Comparison of ENCODE assay signal across 13 cellular contexts in genomic region chr6:105981888-105982358, GRCh38.
A peak's percentile ranks its signal among the peaks of the same experiment; 100 is the strongest.
DNase-seq lines count a peak whose midpoint lies in the region; ATAC-seq and TF ChIP-seq lines count a peak whose summit lies in the region.
"Had no signal": no experiment of that assay in that cellular context is flagged by ENCODE, and none has a peak within 500 bp of the region (broad histone marks: within the 10 kb centered on the region; RNA-seq: fewer than 3 reads in every experiment).

No MANE protein-coding gene starts in this region.

- H3K4me2 ChIP-seq in skeletal muscle satellite cell (ENCODE audit: low read length) = peak overlapping the region; percentile 86
- H3K4me2 ChIP-seq: A549 had no signal

- 84 to 87% methylated on average over 13 to 15 of the region's 15 CpGs for WGBS in lower leg skin, 2 donors

- peak overlapping the region; percentile 85 for H3K4me3 Mint-ChIP-seq in activated CD4-positive, alpha-beta T cell treated with anti-CD3 and anti-CD28 coated beads, Interleukin-2, amount 10 ng/mL, durations not matched to agents 7 days and 5 days
- peak overlapping the region; percentile 66 for H3K4me3 Mint-ChIP-seq in activated CD8-positive, alpha-beta T cell treated with anti-CD3 and anti-CD28 coated beads for 36 hours
- peak overlapping the region; percentile 66 for H3K4me3 Mint-ChIP-seq in glutamatergic neuron (ENCODE audit: unreplicated experiment)
- H3K4me3 Mint-ChIP-seq: neural crest cell had no signal

- H3K36me3 Mint-ChIP-seq in activated CD4-positive, alpha-beta T cell treated with anti-CD3 and anti-CD28 coated beads, Interleukin-2, amount 10 ng/mL, durations not matched to agents 7 days and 5 days (ENCODE audit: low read depth) = peaks cover 27% of the 10 kb centered on the region
- peaks cover 2% of the 10 kb centered on the region for H3K36me3 Mint-ChIP-seq in activated CD8-positive, alpha-beta T cell treated with anti-CD3 and anti-CD28 coated beads for 36 hours (ENCODE audit: low read depth)
- H3K36me3 Mint-ChIP-seq in glutamatergic neuron (ENCODE audit: unreplicated experiment) = peaks cover 10% of the 10 kb centered on the region

- TF ChIP-seq CTCF in activated CD8-positive, alpha-beta T cell treated with anti-CD3 and anti-CD28 coated beads for 36 hours (IDR thresholded peaks at IDR 0.05) = no peak
- TF ChIP-seq CTCF in glutamatergic neuron (IDR thresholded peaks at IDR 0.05; ENCODE audit: partially characterized antibody, unreplicated experiment) (no peak), lower leg skin (IDR thresholded peaks at IDR 0.05) (no peak)

- POLR2A ChIA-PET in activated CD4-positive, alpha-beta T cell treated with anti-CD3 and anti-CD28 coated beads, Interleukin-2, amount 10 ng/mL, durations not matched to agents 7 days and 5 days (lab: Charles Lee) = interaction anchor here (1.5 kb wide), 1 partner anchor 11 kb away, joined by 10 read pairs; no protein-coding TSS in a partner anchor
- POLR2A ChIA-PET in activated CD8-positive, alpha-beta T cell treated with anti-CD3 and anti-CD28 coated beads for 36 hours (lab: Charles Lee) = interaction anchor here (0.6 to 3.3 kb wide), 7 partner anchors 10 to 336 kb away, joined by 3 to 31 read pairs (median 4); no protein-coding TSS in a partner anchor

- H3K27me3 Mint-ChIP-seq in activated CD4-positive, alpha-beta T cell treated with anti-CD3 and anti-CD28 coated beads, Interleukin-2, amount 10 ng/mL, durations not matched to agents 7 days and 5 days = peaks cover 15% of the 10 kb centered on the region
- peaks cover 63% of the 10 kb centered on the region for H3K27me3 Mint-ChIP-seq in activated CD8-positive, alpha-beta T cell treated with anti-CD3 and anti-CD28 coated beads for 36 hours
- peaks cover 22% of the 10 kb centered on the region for H3K27me3 Mint-ChIP-seq in glutamatergic neuron (ENCODE audit: unreplicated experiment)

- H3K27me3 ChIP-seq in skeletal muscle satellite cell (ENCODE audit: control insufficient read depth, insufficient read depth, low read length) = no peaks in the 10 kb centered on the region
- H3K27me3 ChIP-seq: SJSA1 had no signal

- intact Hi-C loops in activated CD8-positive, alpha-beta T cell treated with anti-CD3 and anti-CD28 coated beads for 36 hours (cut with micrococcal nuclease) = no loop called here
- intact Hi-C loops in lower leg skin (cut with DNase I; ENCODE audit: low total_unique reads) = loop anchor here (5.0 kb wide), 1 partner anchor 810 kb away; no protein-coding TSS in a partner anchor

- peaks cover 76% of the 10 kb centered on the region for H3K4me1 Mint-ChIP-seq in activated CD4-positive, alpha-beta T cell treated with anti-CD3 and anti-CD28 coated beads, Interleukin-2, amount 10 ng/mL, durations not matched to agents 7 days and 5 days
- peaks cover 38% of the 10 kb centered on the region for H3K4me1 Mint-ChIP-seq in activated CD8-positive, alpha-beta T cell treated with anti-CD3 and anti-CD28 coated beads for 36 hours (ENCODE audit: low read depth)
- H3K4me1 Mint-ChIP-seq in glutamatergic neuron (ENCODE audit: low read depth, unreplicated experiment) = peaks cover 5% of the 10 kb centered on the region

- no peak overlapping the region for H3K9ac ChIP-seq in skeletal muscle satellite cell (ENCODE audit: low read depth, low read length)

- peak overlapping the region; percentile 91 for H3K27ac Mint-ChIP-seq in activated CD4-positive, alpha-beta T cell treated with anti-CD3 and anti-CD28 coated beads, Interleukin-2, amount 10 ng/mL, durations not matched to agents 7 days and 5 days
- no peak overlapping the region for H3K27ac Mint-ChIP-seq in activated CD8-positive, alpha-beta T cell treated with anti-CD3 and anti-CD28 coated beads for 36 hours
- no peak overlapping the region for H3K27ac Mint-ChIP-seq in glutamatergic neuron (ENCODE audit: unreplicated experiment)

- TF ChIP-seq POLR2A in lower leg skin (IDR thresholded peaks at IDR 0.05) = no peak

- no peaks in the 10 kb centered on the region for H3K36me3 ChIP-seq in skeletal muscle satellite cell (ENCODE audit: insufficient read depth, low read length)
- H3K36me3 ChIP-seq: SJSA1 had no signal

- no peak for DNase-seq in activated CD4-positive, alpha-beta T cell treated with anti-CD3 and anti-CD28 coated beads, Interleukin-2, amount 10 ng/mL, durations not matched to agents 7 days and 5 days
- DNase-seq in activated CD4-positive, alpha-beta T cell treated with anti-CD3 and anti-CD28 coated beads, Interleukin-2, amount 50 U/mL, for 4 hours = no peak
- DNase-seq in activated CD8-positive, alpha-beta T cell treated with anti-CD3 and anti-CD28 coated beads for 36 hours = no peak
- DNase-seq in glutamatergic neuron = no peak
- no peak for DNase-seq in NCI-H345 treated with DMSO at 0.1 percent for 48 hours (lab: John Stamatoyannopoulos, UW; ENCODE audit: unreplicated experiment)
- no peak for DNase-seq in lower leg skin (ENCODE audit: low spot score in 2 of 2)
- DNase-seq: erythroblast; stimulated activated naive CD4-positive, alpha-beta T cell had no signal

- peaks cover 7% of the 10 kb centered on the region for H3K9me3 Mint-ChIP-seq in activated CD4-positive, alpha-beta T cell treated with anti-CD3 and anti-CD28 coated beads, Interleukin-2, amount 10 ng/mL, durations not matched to agents 7 days and 5 days
- H3K9me3 Mint-ChIP-seq in activated CD8-positive, alpha-beta T cell treated with anti-CD3 and anti-CD28 coated beads for 36 hours = no peaks in the 10 kb centered on the region
- H3K9me3 Mint-ChIP-seq in glutamatergic neuron (ENCODE audit: unreplicated experiment) = peaks cover 4% of the 10 kb centered on the region

- H3K9me3 ChIP-seq in skeletal muscle satellite cell (replicated peaks; ENCODE audit: low read length) = no peaks in the 10 kb centered on the region
- H3K9me3 ChIP-seq: A549, SJSA1 had no signal

- CTCF ChIA-PET in activated CD4-positive, alpha-beta T cell treated with anti-CD3 and anti-CD28 coated beads, Interleukin-2, amount 10 ng/mL, durations not matched to agents 7 days and 5 days (lab: Charles Lee) = interaction anchor here (0.9 to 5.1 kb wide), 3 partner anchors 11 to 190 kb away, joined by 4 to 37 read pairs (median 9); no protein-coding TSS in a partner anchor
- CTCF ChIA-PET in activated CD8-positive, alpha-beta T cell treated with anti-CD3 and anti-CD28 coated beads for 36 hours (lab: Charles Lee) = interaction anchor here (1.3 to 3.0 kb wide), 3 partner anchors 11 to 112 kb away, joined by 3 to 15 read pairs (median 5); no protein-coding TSS in a partner anchor

- no peak for ATAC-seq in activated CD8-positive, alpha-beta T cell treated with anti-CD3 and anti-CD28 coated beads for 36 hours
- ATAC-seq in HG02981 (IDR thresholded peaks at IDR 0.05; ENCODE audit: unreplicated experiment) = no peak
- ATAC-seq: A549 had no signal

- H3K4me1 ChIP-seq in skeletal muscle satellite cell (ENCODE audit: control insufficient read depth, insufficient read depth, low read length) = peaks cover 10% of the 10 kb centered on the region
- H3K4me1 ChIP-seq: A549, SJSA1 had no signal

- H3K4me3 ChIP-seq in skeletal muscle satellite cell (ENCODE audit: low read length) = peak overlapping the region; percentile 52
- H3K4me3 ChIP-seq in lower leg skin (ENCODE audit: low read depth, poor library complexity, severe bottlenecking) = no peak overlapping the region
- H3K4me3 ChIP-seq: A549, SJSA1 had no signal
